ENCODE assay signal across 29 cellular contexts in the genomic region with DNA sequence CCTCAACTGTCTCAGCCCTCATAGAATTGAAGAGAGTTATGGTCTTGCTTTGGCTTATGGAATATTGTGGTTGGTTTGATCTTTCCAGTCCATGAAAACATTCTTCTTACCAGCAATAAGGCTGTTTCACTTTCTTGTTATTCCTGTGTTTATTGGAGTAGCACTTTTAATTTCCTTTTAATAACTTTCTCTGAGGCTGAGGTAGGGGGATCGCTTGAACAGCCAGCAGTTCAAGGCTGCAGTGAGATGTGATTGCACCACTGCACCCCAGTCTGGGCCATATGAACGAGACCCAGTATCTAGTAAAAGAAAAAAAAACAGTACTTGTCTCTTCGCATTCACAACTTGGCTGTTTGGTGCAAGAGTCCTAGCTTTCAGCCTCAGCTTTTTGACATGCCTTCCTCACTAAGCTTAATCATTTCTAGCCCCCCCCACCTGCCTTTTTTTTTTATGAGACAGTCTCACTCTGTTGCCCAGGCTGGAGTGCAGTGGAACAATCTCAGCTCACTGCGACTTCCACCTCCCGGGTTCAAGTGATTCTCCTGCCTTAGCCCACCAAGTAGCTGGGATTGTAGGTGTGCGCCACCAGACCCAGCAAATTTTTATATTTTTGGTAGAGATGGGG.
DNase-seq lines count a peak whose midpoint lies in the region; ATAC-seq and TF ChIP-seq lines count a peak whose summit lies in the region.
"Had no signal": no experiment of that assay in that cellular context is flagged by ENCODE, and none has a peak within 500 bp of the region (broad histone marks: within the 10 kb centered on the region; RNA-seq: fewer than 3 reads in every experiment).

No MANE protein-coding gene starts in this region.

- no peak for TF ChIP-seq POLR2A in suprapubic skin (IDR thresholded peaks at IDR 0.05)

- H3K4me3 ChIP-seq in OCI-LY7 (ENCODE audit: low read depth, low read length, poor library complexity, severe bottlenecking) = no peak overlapping the region
- peak overlapping the region; percentile 24 for H3K4me3 ChIP-seq in epithelial cell of proximal tubule (ENCODE audit: low read depth, low read length)
- no peak overlapping the region for H3K4me3 ChIP-seq in suprapubic skin
- H3K4me3 ChIP-seq: breast epithelium, GM23338, hepatocyte, SK-N-MC, spleen, tibial artery had no signal

- peaks cover 82% of the 10 kb centered on the region for H3K4me1 Mint-ChIP-seq in stimulated activated naive CD8-positive, alpha-beta T cell treated with anti-CD3 and anti-CD28 coated beads, Interleukin-15, Interleukin-2, amounts not matched to agents 100 ng/mL and 50 ng/mL, for 24 hours (ENCODE audit: low read depth)
- H3K4me1 Mint-ChIP-seq in stimulated activated naive CD8-positive, alpha-beta T cell treated with anti-CD3 and anti-CD28 coated beads, Interleukin-15, amount 100 ng/mL, for 72 hours = peaks cover 71% of the 10 kb centered on the region

- no peak for ATAC-seq in stimulated activated naive CD8-positive, alpha-beta T cell treated with anti-CD3 and anti-CD28 coated beads, Interleukin-15, amount 100 ng/mL, for 72 hours
- ATAC-seq in GM21367 (IDR thresholded peaks at IDR 0.05; ENCODE audit: unreplicated experiment) = no peak
- ATAC-seq: esophagus mucosa, left lobe of liver had no signal

- H3K4me3 Mint-ChIP-seq in stimulated activated naive CD8-positive, alpha-beta T cell treated with anti-CD3 and anti-CD28 coated beads, Interleukin-15, Interleukin-2, amounts not matched to agents 100 ng/mL and 50 ng/mL, for 24 hours = no peak overlapping the region
- H3K4me3 Mint-ChIP-seq in stimulated activated naive CD8-positive, alpha-beta T cell treated with anti-CD3 and anti-CD28 coated beads, Interleukin-15, amount 100 ng/mL, for 72 hours = no peak overlapping the region
- H3K4me3 Mint-ChIP-seq: GM23338 had no signal

- H3K4me1 ChIP-seq in OCI-LY7 (ENCODE audit: insufficient read depth, low read length, poor library complexity, severe bottlenecking) = peaks cover 69% of the 10 kb centered on the region
- H3K4me1 ChIP-seq in suprapubic skin = peaks cover 35% of the 10 kb centered on the region

- H3K79me2 ChIP-seq in OCI-LY7 (ENCODE audit: insufficient read depth, low read depth, low read length) = peaks cover 98% of the 10 kb centered on the region

- peak overlapping the region; percentile 76 for H3K27ac ChIP-seq in OCI-LY7 (ENCODE audit: low read depth, low read length, poor library complexity, severe bottlenecking)
- no peak overlapping the region for H3K27ac ChIP-seq in suprapubic skin
- H3K27ac ChIP-seq: breast epithelium, hepatocyte, SK-N-MC, tibial artery had no signal

- DNase-seq in stimulated activated naive CD8-positive, alpha-beta T cell treated with anti-CD3 and anti-CD28 coated beads, Interleukin-15, amount 100 ng/mL, for 72 hours = no peak
- DNase-seq in OCI-LY7 (ENCODE audit: low spot score) = no peak
- DNase-seq in epithelial cell of proximal tubule (ENCODE audit: low read depth) = no peak
- no peak for DNase-seq in NCI-H146 treated with DMSO at 0.1 percent for 48 hours (lab: John Stamatoyannopoulos, UW; ENCODE audit: unreplicated experiment)
- no peak for DNase-seq in suprapubic skin (ENCODE audit: low spot score in 2 of 2)
- DNase-seq: activated effector memory CD4-positive, alpha-beta T cell treated with anti-CD3 and anti-CD28 coated beads, Interleukin-2, amount 50 U/mL, for 16 hours; amniotic stem cell; CD8-positive, alpha-beta memory T cell; DMS53; effector CD8-positive, alpha-beta T cell; foreskin melanocyte; GDM1; IMR-90; NCI-H1092 treated with DMSO at 0.1 percent for 48 hours; NCI-H2029; NCI-H2227 treated with DMSO at 0.1 percent for 48 hours; spleen; stimulated activated CD4-positive, alpha-beta T cell treated with anti-CD3 and anti-CD28 coated beads, Interleukin-2, amount 100 ng/mL, for 48 hours; stimulated activated naive CD4-positive, alpha-beta T cell treated with Interleukin-2 at 50 U/mL for 16 hours; T1000; tibial artery had no signal

- no peaks in the 10 kb centered on the region for H3K9me3 Mint-ChIP-seq in stimulated activated naive CD8-positive, alpha-beta T cell treated with anti-CD3 and anti-CD28 coated beads, Interleukin-15, Interleukin-2, amounts not matched to agents 100 ng/mL and 50 ng/mL, for 24 hours
- H3K9me3 Mint-ChIP-seq in stimulated activated naive CD8-positive, alpha-beta T cell treated with anti-CD3 and anti-CD28 coated beads, Interleukin-15, amount 100 ng/mL, for 72 hours = peaks cover 0 to 4% of the 10 kb centered on the region in 2 donors

- no peaks in the 10 kb centered on the region for H3K27me3 Mint-ChIP-seq in stimulated activated naive CD8-positive, alpha-beta T cell treated with anti-CD3 and anti-CD28 coated beads, Interleukin-15, Interleukin-2, amounts not matched to agents 100 ng/mL and 50 ng/mL, for 24 hours
- no peaks in the 10 kb centered on the region for H3K27me3 Mint-ChIP-seq in stimulated activated naive CD8-positive, alpha-beta T cell treated with anti-CD3 and anti-CD28 coated beads, Interleukin-15, amount 100 ng/mL, for 72 hours
- H3K27me3 Mint-ChIP-seq: CD8-positive, alpha-beta memory T cell had no signal

- POLR2A ChIA-PET in OCI-LY7 (lab: Charles Lee) = interaction anchor here (0.6 to 1.2 kb wide), 7 partner anchors 11 to 220 kb away, joined by 3 read pairs; a partner anchor contains a TSS

- no peaks in the 10 kb centered on the region for H3K9me2 ChIP-seq in OCI-LY7 (ENCODE audit: insufficient read depth, low read length)

- H3K4me2 ChIP-seq in OCI-LY7 (ENCODE audit: low read length) = peak overlapping the region; percentile 79; the same call in 1 of the 2 replicates
- H3K4me2 ChIP-seq: GM23338, hepatocyte had no signal

- peaks cover 51% of the 10 kb centered on the region for H3K36me3 ChIP-seq in OCI-LY7 (ENCODE audit: insufficient read depth, low read length)
- H3K36me3 ChIP-seq in suprapubic skin = peaks cover 4% of the 10 kb centered on the region
- H3K36me3 ChIP-seq: breast epithelium had no signal

- peak overlapping the region; percentile 82 for H3K27ac Mint-ChIP-seq in stimulated activated naive CD8-positive, alpha-beta T cell treated with anti-CD3 and anti-CD28 coated beads, Interleukin-15, Interleukin-2, amounts not matched to agents 100 ng/mL and 50 ng/mL, for 24 hours
- H3K27ac Mint-ChIP-seq in stimulated activated naive CD8-positive, alpha-beta T cell treated with anti-CD3 and anti-CD28 coated beads, Interleukin-15, amount 100 ng/mL, for 72 hours = peak overlapping the region in 1 of 2 donors; percentile 72
- H3K27ac Mint-ChIP-seq: GM23338 had no signal

- no peak for TF ChIP-seq EP300 in suprapubic skin (IDR thresholded peaks at IDR 0.05)

- H2AFZ ChIP-seq in OCI-LY7 (ENCODE audit: low read length) = no peak overlapping the region
- H2AFZ ChIP-seq: GM23338, hepatocyte had no signal

- BruUV-seq in OCI-LY7 (replicated peaks; lab: Mats Ljungman, UMichigan) = no TSS peak

- peaks cover 10% of the 10 kb centered on the region; the same call in 1 of the 2 replicates for H4K20me1 ChIP-seq in OCI-LY7 (ENCODE audit: insufficient read depth, low read length)

- no peaks in the 10 kb centered on the region for H3K27me3 ChIP-seq in suprapubic skin
- H3K27me3 ChIP-seq: breast epithelium, hepatocyte, spleen, tibial artery had no signal

- TF ChIP-seq CTCF in OCI-LY7 (conservative IDR thresholded peaks at IDR 0.05; ENCODE audit: low read length) (no peak), epithelial cell of proximal tubule (conservative IDR thresholded peaks at IDR 0.05; ENCODE audit: low read depth, low read length) (no peak), suprapubic skin (IDR thresholded peaks at IDR 0.05) (no peak)

- CTCF ChIA-PET in OCI-LY7 (lab: Charles Lee; ENCODE audit: unreplicated experiment) = no interaction called here

- no peaks in the 10 kb centered on the region; the same call in 1 of the 2 replicates for H3K9me3 ChIP-seq in OCI-LY7 (ENCODE audit: low read length)
- H3K9me3 ChIP-seq in suprapubic skin = peaks cover 4% of the 10 kb centered on the region

- WGBS in suprapubic skin = 96% methylated on average over 6 of the region's 6 CpGs

- H3K36me3 Mint-ChIP-seq in stimulated activated naive CD8-positive, alpha-beta T cell treated with anti-CD3 and anti-CD28 coated beads, Interleukin-15, Interleukin-2, amounts not matched to agents 100 ng/mL and 50 ng/mL, for 24 hours (ENCODE audit: low read depth) = peaks cover 50% of the 10 kb centered on the region

- intact Hi-C loops in OCI-LY7 (cut with micrococcal nuclease; ENCODE audit: unreplicated experiment) = no loop called here
